7 cellular contexts compared by ENCODE assay signal in genomic region chr19:4911314-4911713, GRCh38. TPM values are rescaled to one million over a fixed set of nuclear protein-coding genes. Genes with fewer than 3 reads are reported as not detected.
DNase-seq lines count a peak whose midpoint lies in the region; ATAC-seq and TF ChIP-seq lines count a peak whose summit lies in the region.

No MANE protein-coding gene starts in this region.

- H3K27me3 ChIP-seq in GM23338 (ENCODE audit: insufficient read depth): peaks cover 19% of the 10 kb centered on the region; the same call in 1 of the 2 replicates
- peaks cover 0 to 24% (median 8%) of the 10 kb centered on the region in 4 donors for H3K27me3 ChIP-seq in esophagus muscularis mucosa
- no peaks in the 10 kb centered on the region for H3K27me3 ChIP-seq in smooth muscle cell (ENCODE audit: low read depth)

- H3K9me3 ChIP-seq in esophagus muscularis mucosa: no peaks in the 10 kb centered on the region
- H3K9me3 ChIP-seq in smooth muscle cell (replicated peaks; ENCODE audit: low read depth): no peaks in the 10 kb centered on the region

- H3F3A ChIP-seq in GM23338 (replicated peaks; ENCODE audit: low read depth) (peaks cover 25% of the 10 kb centered on the region), smooth muscle cell (ENCODE audit: low read depth) (peaks cover 19% of the 10 kb centered on the region)

- intact Hi-C loops in esophagus muscularis mucosa (cut with DNase I): loop anchor here (2.0 to 5.0 kb wide), 2 partner anchors 39 to 99 kb away; no protein-coding TSS in a partner anchor

- no peak for TF ChIP-seq POLR2A in esophagus muscularis mucosa (IDR thresholded peaks at IDR 0.05; ENCODE audit: low read depth)

- TF ChIP-seq CTCF in GM23338 (conservative IDR thresholded peaks at IDR 0.05; ENCODE audit: low read depth in 2 of 2) (no peak), RWPE1 (conservative IDR thresholded peaks at IDR 0.05; ENCODE audit: low read depth) (no peak), esophagus muscularis mucosa (IDR thresholded peaks at IDR 0.05) (no peak), smooth muscle cell (IDR thresholded peaks at IDR 0.05; ENCODE audit: borderline replicate concordance, insufficient read depth, poor library complexity, severe bottlenecking) (no peak)

- no peak for ATAC-seq in GM23338
- no peak for ATAC-seq in HG03457 (IDR thresholded peaks at IDR 0.05; ENCODE audit: unreplicated experiment)

- CTCF ChIA-PET in RWPE1 (lab: Yijun Ruan, JAX): interaction anchor here (0.6 to 2.4 kb wide), 13 partner anchors 18 to 148 kb away, joined by 3 to 23 read pairs (median 4); partner anchors contain the start of gene PLIN3

- DNase-seq in GM23338 (ENCODE audit: low spot score) (no peak), RWPE1 (ENCODE audit: low spot score) (peak; percentile 14), esophagus muscularis mucosa (ENCODE audit: extremely low spot score) (no peak), smooth muscle cell (lab: John Stamatoyannopoulos, UW; ENCODE audit: unreplicated experiment) (no peak), HuH-7 (ENCODE audit: low spot score) (no peak), SK-N-DZ (ENCODE audit: low spot score) (no peak)

- H3K9ac ChIP-seq in smooth muscle cell (ENCODE audit: low read depth): peak overlapping the region; percentile 59

- 62% methylated on average over 15 of the region's 15 CpGs for WGBS in esophagus muscularis mucosa
- WGBS in smooth muscle cell (ENCODE audit: low lambda C conversion rate): 59% methylated on average over 15 of the region's 15 CpGs

- H3K79me2 ChIP-seq in GM23338 (replicated peaks; ENCODE audit: insufficient read depth) (peaks cover 46% of the 10 kb centered on the region), smooth muscle cell (ENCODE audit: low read depth) (peaks cover 13% of the 10 kb centered on the region)

- H2AFZ ChIP-seq in GM23338 (no peak overlapping the region), smooth muscle cell (ENCODE audit: low read depth) (peak overlapping the region; percentile 71)

- H3K4me1 Mint-ChIP-seq in GM23338: peaks cover 24% of the 10 kb centered on the region

- H3K4me3 Mint-ChIP-seq in GM23338: peak overlapping the region; percentile 88

- peaks cover 17% of the 10 kb centered on the region for H3K27me3 Mint-ChIP-seq in GM23338 (ENCODE audit: insufficient read depth, low read depth, poor library complexity)

- POLR2A ChIA-PET in RWPE1 (lab: Yijun Ruan, JAX; ENCODE audit: low non-redundant PET): no interaction called here

- TF ChIP-seq EP300 in esophagus muscularis mucosa (IDR thresholded peaks at IDR 0.05): no peak

- H3K4me3 ChIP-seq in GM23338: peak overlapping the region; percentile 30; the same call in 1 of the 2 replicates
- peak overlapping the region; percentile 2 to 74 (median 54) for H3K4me3 ChIP-seq in esophagus muscularis mucosa
- peak overlapping the region; percentile 82 for H3K4me3 ChIP-seq in smooth muscle cell

- peaks cover 45% of the 10 kb centered on the region for H3K36me3 Mint-ChIP-seq in GM23338 (ENCODE audit: low read depth)

- no peaks in the 10 kb centered on the region for H3K9me3 Mint-ChIP-seq in GM23338

- H3K4me1 ChIP-seq in GM23338 (ENCODE audit: insufficient read depth): peaks cover 22% of the 10 kb centered on the region
- peaks cover 17 to 34% (median 32%) of the 10 kb centered on the region in 4 donors for H3K4me1 ChIP-seq in esophagus muscularis mucosa
- H3K4me1 ChIP-seq in smooth muscle cell (ENCODE audit: low read depth): peaks cover 19% of the 10 kb centered on the region

- H4K20me1 ChIP-seq in GM23338 (replicated peaks; ENCODE audit: insufficient read depth) (peaks cover 32% of the 10 kb centered on the region), smooth muscle cell (ENCODE audit: low read depth) (no peaks in the 10 kb centered on the region)

- H3K27ac ChIP-seq in GM23338 (ENCODE audit: low read depth): no peak overlapping the region
- peak overlapping the region; percentile 94 for H3K27ac ChIP-seq in RWPE1
- H3K27ac ChIP-seq in esophagus muscularis mucosa (replicated peaks in 1 of 4): no peak overlapping the region
- H3K27ac ChIP-seq in smooth muscle cell (ENCODE audit: low read depth): peak overlapping the region; percentile 88

- 0 out of 2 replicates have a peak, but pooled peaks cover 6% of the 10 kb centered on the region for H3K36me3 ChIP-seq in GM23338 (ENCODE audit: insufficient read depth)
- no peaks in the 10 kb centered on the region for H3K36me3 ChIP-seq in esophagus muscularis mucosa
- no peaks in the 10 kb centered on the region for H3K36me3 ChIP-seq in smooth muscle cell (ENCODE audit: low read depth)

- no peaks in the 10 kb centered on the region for H3K9me2 ChIP-seq in GM23338 (ENCODE audit: insufficient read depth)

- H3K4me2 ChIP-seq in GM23338: peak overlapping the region; percentile 83
- peak overlapping the region; percentile 95 for H3K4me2 ChIP-seq in smooth muscle cell

- H3K27ac Mint-ChIP-seq in GM23338: peak overlapping the region; percentile 78; the same call in 1 of the 2 replicates

TF ChIP-seq in GM23338, 12 proteins besides CTCF, POLR2A, EP300 and RAD21 (continues in another document):
- TF ChIP-seq EZH2phosphoT487 (IDR thresholded peaks at IDR 0.05; ENCODE audit: unreplicated experiment): no peak
- TF ChIP-seq EZH2 (IDR thresholded peaks at IDR 0.05; ENCODE audit: low read depth, unreplicated experiment): no peak

RNA-seq across cellular contexts. Expression of gene UHRF1, which starts 2.0 kb away (rescaled TPM):
- 40.9 and 45.7 TPM in 2 replicates for total RNA-seq in GM23338 (2014; rRNA removed; shearing (Covaris generic))
- 20.3 and 24.5 TPM in 2 replicates for polyA plus RNA-seq in GM23338 (2016; fragmentation: Nextera tagmentation; extraction: Ambion mirVana)
- 1 to 10 TPM in 1 of 4 donors, under 1 TPM in 3; 0.33 to 1.2 (median 0.64) TPM for total RNA-seq in esophagus muscularis mucosa
- 11.3 and 16.9 TPM in 2 replicates for total RNA-seq in smooth muscle cell
- polyA plus RNA-seq in smooth muscle cell: 22.7 and 27.2 TPM in 2 replicates
- polyA plus RNA-seq in SK-N-DZ (2014; cell fraction: cytosol; rRNA removed): 36.0 and 55.8 TPM in 2 replicates
- 43.3 and 64.1 TPM in 2 replicates for polyA plus RNA-seq in SK-N-DZ (2014; cell fraction: nucleus; rRNA removed)

RNA-seq across cellular contexts. Expression of gene ARRDC5, which starts 8.6 kb away (rescaled TPM):
- total RNA-seq in GM23338 (2014; rRNA removed; shearing (Covaris generic)): not detected in 2 replicates
- not detected in 2 replicates for polyA plus RNA-seq in GM23338 (2016; fragmentation: Nextera tagmentation; extraction: Ambion mirVana)
- total RNA-seq in esophagus muscularis mucosa: under 1 TPM in 1 of 4 donors, not detected in 3; 0.26 TPM
- not detected in 2 replicates for total RNA-seq in smooth muscle cell
- polyA plus RNA-seq in smooth muscle cell: not detected in 2 replicates
- not detected in 2 replicates for polyA plus RNA-seq in SK-N-DZ (2014; cell fraction: cytosol; rRNA removed)
- polyA plus RNA-seq in SK-N-DZ (2014; cell fraction: nucleus; rRNA removed): not detected in 2 replicates

RNA-seq across cellular contexts. Expression of gene PLIN3, which starts 43.8 kb away (rescaled TPM):
- total RNA-seq in GM23338 (2014; rRNA removed; shearing (Covaris generic)): 45.9 and 59.9 TPM in 2 replicates
- polyA plus RNA-seq in GM23338 (2016; fragmentation: Nextera tagmentation; extraction: Ambion mirVana): 38.0 and 39.0 TPM in 2 replicates
- 10 to 100 TPM; 15.4 to 69.0 (median 51.1) TPM for total RNA-seq in esophagus muscularis mucosa
- 101 and 102 TPM in 2 replicates for total RNA-seq in smooth muscle cell
- polyA plus RNA-seq in smooth muscle cell: 176 and 202 TPM in 2 replicates
- polyA plus RNA-seq in SK-N-DZ (2014; cell fraction: cytosol; rRNA removed): 13.2 and 19.5 TPM in 2 replicates
- polyA plus RNA-seq in SK-N-DZ (2014; cell fraction: nucleus; rRNA removed): 4.6 and 5.0 TPM in 2 replicates

RNA-seq across cellular contexts. Expression of gene KDM4B, which starts 57.6 kb away (rescaled TPM):
- total RNA-seq in GM23338 (2014; rRNA removed; shearing (Covaris generic)): 27.6 and 35.7 TPM in 2 replicates
- 8.7 and 9.1 TPM in 2 replicates for polyA plus RNA-seq in GM23338 (2016; fragmentation: Nextera tagmentation; extraction: Ambion mirVana)
- total RNA-seq in esophagus muscularis mucosa: 10 to 100 TPM; 26.0 to 51.2 (median 34.2) TPM
- 24.6 and 27.9 TPM in 2 replicates for total RNA-seq in smooth muscle cell
- polyA plus RNA-seq in smooth muscle cell: 32.3 and 45.1 TPM in 2 replicates
- polyA plus RNA-seq in SK-N-DZ (2014; cell fraction: cytosol; rRNA removed): 7.0 and 7.5 TPM in 2 replicates
- 8.3 and 11.3 TPM in 2 replicates for polyA plus RNA-seq in SK-N-DZ (2014; cell fraction: nucleus; rRNA removed)

Comparison
In these comparisons a context has a peak if more than half of its experiments do, and no peak if none do; other contexts are left out.
1. H3K27ac ChIP-seq: peak in RWPE1 (single experiment) and smooth muscle cell (single experiment); none in GM23338 (single experiment) and esophagus muscularis mucosa (0 of 4).
2. H3K4me3 ChIP-seq: peak in every context shown above with its lines; median percentile 82 in smooth muscle cell; 54 in esophagus muscularis mucosa; 30 in GM23338.